12 cellular contexts compared by ENCODE assay signal in genomic region chrX:86149089-86149488, GRCh38. TPM values are rescaled to one million over a fixed set of nuclear protein-coding genes. Genes with fewer than 3 reads are reported as not detected.
DNase-seq lines count a peak whose midpoint lies in the region; ATAC-seq, FAIRE-seq and TF ChIP-seq lines count a peak whose summit lies in the region.
"Had no signal": no experiment of that assay in that cellular context is flagged by ENCODE, and none has a peak within 500 bp of the region (broad histone marks: within the 10 kb centered on the region; RNA-seq: fewer than 3 reads in every experiment).

No MANE protein-coding gene starts in this region.

- H3K36me3 ChIP-seq in bronchial epithelial cell (ENCODE audit: control insufficient read depth, insufficient read depth, low read length), result no peaks in the 10 kb centered on the region
- H3K36me3 ChIP-seq in PC-9 (ENCODE audit: low read depth), result no peaks in the 10 kb centered on the region
- H3K36me3 ChIP-seq in aorta (ENCODE audit: control insufficient read depth in 1 of 2, insufficient read depth in 2 of 2, low read length in 1 of 2), result no peaks in the 10 kb centered on the region

- no peak overlapping the region for H2AFZ ChIP-seq in PC-9

- H3K27ac Mint-ChIP-seq in natural killer cell (no peak overlapping the region), nephron (peak overlapping the region in 2 of 3 experiments; percentile 4 to 13)
- H3K27ac Mint-ChIP-seq in natural killer cell treated with Interleukin-12 subunit alpha and Interleukin-12 subunit beta and Interleukin-15 and Interleukin-18, amount 100 ng/mL, for 72 hours, result no peak overlapping the region

- ATAC-seq in natural killer cell, result no peak
- ATAC-seq in natural killer cell treated with Interleukin-12 subunit alpha and Interleukin-12 subunit beta and Interleukin-15 and Interleukin-18, amount 100 ng/mL, for 72 hours, result no peak
- no peak for ATAC-seq in aorta (ENCODE audit: low FRiP score)

- no peak for TF ChIP-seq CTCF in natural killer cell (IDR thresholded peaks at IDR 0.05)
- TF ChIP-seq CTCF in bronchial epithelial cell (IDR thresholded peaks at IDR 0.05; ENCODE audit: insufficient read depth, low read length, severe bottlenecking), result no peak
- TF ChIP-seq CTCF in nephron (IDR thresholded peaks at IDR 0.05; ENCODE audit: unreplicated experiment in 3 of 3), result no peak
- TF ChIP-seq CTCF in PC-9 (conservative IDR thresholded peaks at IDR 0.05), result no peak

- peak overlapping the region; percentile 75 for H3K4me3 Mint-ChIP-seq in natural killer cell
- H3K4me3 Mint-ChIP-seq in natural killer cell treated with Interleukin-12 subunit alpha and Interleukin-12 subunit beta and Interleukin-15 and Interleukin-18, amount 100 ng/mL, for 72 hours, result no peak overlapping the region
- H3K4me3 Mint-ChIP-seq in nephron, result peak overlapping the region; percentile 94 to 98 (median 96)

- H3K4me1 Mint-ChIP-seq in natural killer cell (peaks cover 10 to 11% of the 10 kb centered on the region in 2 donors), nephron (peaks cover 14% of the 10 kb centered on the region)
- H3K4me1 Mint-ChIP-seq in natural killer cell treated with Interleukin-12 subunit alpha and Interleukin-12 subunit beta and Interleukin-15 and Interleukin-18, amount 100 ng/mL, for 72 hours (ENCODE audit: low read depth in 2 of 2), result peaks cover 0 to 10% of the 10 kb centered on the region in 2 donors

- FAIRE-seq in bronchial epithelial cell (lab: Jason Lieb, UNC), result no peak

- H3K9me3 Mint-ChIP-seq in natural killer cell, result peaks cover 0 to 2% of the 10 kb centered on the region in 2 donors
- H3K9me3 Mint-ChIP-seq in natural killer cell treated with Interleukin-12 subunit alpha and Interleukin-12 subunit beta and Interleukin-15 and Interleukin-18, amount 100 ng/mL, for 72 hours, result no peaks in the 10 kb centered on the region
- H3K9me3 Mint-ChIP-seq in nephron, result no peaks in the 10 kb centered on the region

- H3K27me3 ChIP-seq in bronchial epithelial cell (ENCODE audit: control insufficient read depth, insufficient read depth, low read length) (peaks cover 2% of the 10 kb centered on the region), PC-9 (ENCODE audit: insufficient read depth, low read depth) (0 out of 2 replicates have a peak, but pooled peaks cover under 1% of the 10 kb centered on the region), aorta (ENCODE audit: control insufficient read depth in 1 of 2, insufficient read depth in 2 of 2, low read length in 1 of 2) (no peaks in the 10 kb centered on the region)

- H3K4me3 ChIP-seq in bronchial epithelial cell (ENCODE audit: low read depth, low read length) (peak overlapping the region; percentile 53), PC-9 (no peak overlapping the region), aorta (ENCODE audit: low read length in 2 of 2) (no peak overlapping the region)

- no peaks in the 10 kb centered on the region for H3K36me3 Mint-ChIP-seq in natural killer cell
- H3K36me3 Mint-ChIP-seq in natural killer cell treated with Interleukin-12 subunit alpha and Interleukin-12 subunit beta and Interleukin-15 and Interleukin-18, amount 100 ng/mL, for 72 hours, result no peaks in the 10 kb centered on the region
- no peaks in the 10 kb centered on the region for H3K36me3 Mint-ChIP-seq in nephron (ENCODE audit: low read depth)

- H3K9me3 ChIP-seq in PC-9 (ENCODE audit: insufficient read depth, low read depth), result no peaks in the 10 kb centered on the region
- no peaks in the 10 kb centered on the region for H3K9me3 ChIP-seq in aorta (ENCODE audit: control insufficient read depth, low read length)

- H3K27me3 Mint-ChIP-seq in natural killer cell (ENCODE audit: low read depth in 2 of 2) (peaks cover 16 to 25% of the 10 kb centered on the region in 2 donors), nephron (ENCODE audit: low read depth) (peaks cover 46% of the 10 kb centered on the region)
- peaks cover 19 to 26% of the 10 kb centered on the region in 2 donors for H3K27me3 Mint-ChIP-seq in natural killer cell treated with Interleukin-12 subunit alpha and Interleukin-12 subunit beta and Interleukin-15 and Interleukin-18, amount 100 ng/mL, for 72 hours

- no peak overlapping the region for H3K27ac ChIP-seq in PC-9
- no peak overlapping the region for H3K27ac ChIP-seq in aorta (ENCODE audit: low read depth in 1 of 2, low read length in 2 of 2)

- intact Hi-C loops in natural killer cell (cut with micrococcal nuclease) (no loop called here), PC-9 (cut with micrococcal nuclease; ENCODE audit: unreplicated experiment) (no loop called here), aorta (cut with DNase I) (no loop called here)

- CTCF ChIA-PET in PC-9 (lab: Charles Lee), result no interaction called here

- H3K9me2 ChIP-seq in PC-9 (ENCODE audit: insufficient read depth), result no peaks in the 10 kb centered on the region

- H3K4me2 ChIP-seq in PC-9, result no peak overlapping the region

- no peaks in the 10 kb centered on the region for H3K79me2 ChIP-seq in PC-9 (ENCODE audit: low read depth)

- H3F3A ChIP-seq in PC-9 (ENCODE audit: insufficient read depth, low read depth), result no peaks in the 10 kb centered on the region

- POLR2A ChIA-PET in PC-9 (lab: Charles Lee; ENCODE audit: unreplicated experiment), result no interaction called here

- no peaks in the 10 kb centered on the region for H3K4me1 ChIP-seq in PC-9 (replicated peaks; ENCODE audit: insufficient read depth)
- H3K4me1 ChIP-seq in aorta (ENCODE audit: control insufficient read depth in 1 of 2, insufficient read depth in 2 of 2, low read length in 2 of 2), result no peaks in the 10 kb centered on the region

- WGBS in aorta, 2 donors, result 2 to 33% methylated on average over 11 of the region's 11 CpGs

- no peaks in the 10 kb centered on the region for H4K20me1 ChIP-seq in PC-9 (ENCODE audit: insufficient read depth)

- BruUV-seq in PC-9 (replicated peaks; lab: Mats Ljungman, UMichigan), result no TSS peak

- no peak for DNase-seq in natural killer cell
- no peak for DNase-seq in natural killer cell treated with Interleukin-12 subunit alpha and Interleukin-12 subunit beta and Interleukin-15 and Interleukin-18, amount 100 ng/mL, for 72 hours (ENCODE audit: low spot score)
- no peak for DNase-seq in bronchial epithelial cell (ENCODE audit: low read depth)
- no peak for DNase-seq in PC-9
- DNase-seq in epidermal melanocyte (ENCODE audit: insufficient read length, low spot score), result no peak
- no peak for DNase-seq in pons (ENCODE audit: low spot score)
- DNase-seq in aorta, result no peak
- DNase-seq: central memory CD4-positive, alpha-beta T cell; head of caudate nucleus; OCI-M1 had no signal

RNA-seq across cellular contexts. Expression of gene DACH2, which starts 0.8 kb away (rescaled TPM):
- not detected for total RNA-seq in natural killer cell
- total RNA-seq in natural killer cell treated with Interleukin-12 subunit alpha and Interleukin-12 subunit beta and Interleukin-15 and Interleukin-18, amount 100 ng/mL, for 72 hours, result not detected
- total RNA-seq in bronchial epithelial cell, result 0.26 TPM in 2 replicates
- not detected in 2 replicates for total RNA-seq in PC-9 (2021)
- under 1 TPM in 1 of 2 donors, not detected in 1; 0.13 TPM for total RNA-seq in aorta
- not detected for polyA plus RNA-seq in aorta
- total RNA-seq: posterior vena cava had no signal

Comparison
In these comparisons a context has a peak if more than half of its experiments do, and no peak if none do; other contexts are left out.
1. H3K27ac Mint-ChIP-seq: peak in nephron (2 of 3); none in natural killer cell (0 of 2) and natural killer cell treated with Interleukin-12 subunit alpha and Interleukin-12 subunit beta and Interleukin-15 and Interleukin-18, amount 100 ng/mL, for 72 hours (0 of 2).